In the genomic region with DNA sequence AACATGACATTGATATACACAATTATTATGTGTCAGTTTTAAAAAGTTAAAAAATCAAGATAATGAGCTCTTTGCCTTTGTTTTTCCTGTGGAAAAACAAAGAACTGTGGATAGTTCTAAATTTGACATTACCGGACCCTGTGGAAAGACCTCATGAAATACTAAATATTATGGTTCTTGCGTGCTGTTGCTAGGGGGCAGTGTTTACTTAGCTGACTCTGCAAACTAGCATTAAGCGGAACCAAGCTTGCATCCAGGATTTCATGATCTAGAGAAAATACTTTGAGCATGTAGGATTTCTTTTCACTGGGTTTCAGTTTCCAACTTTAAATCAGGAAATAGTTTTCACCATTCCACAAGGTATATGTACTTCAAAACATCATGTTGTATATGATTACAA, we compare ENCODE assay signal across 8 cellular contexts. TPM values are rescaled to one million over a fixed set of nuclear protein-coding genes. Genes with fewer than 3 reads are reported as not detected.
DNase-seq lines count a peak whose midpoint lies in the region; ATAC-seq, FAIRE-seq and TF ChIP-seq lines count a peak whose summit lies in the region.

No MANE protein-coding gene starts in this region.

- H3K27me3 ChIP-seq in DND-41 (ENCODE audit: insufficient read depth, low read length, poor library complexity) (no peaks in the 10 kb centered on the region), K562 (ENCODE audit: control insufficient read depth in 2 of 2, insufficient read depth in 2 of 2, low read length in 2 of 2) (peaks cover 0 to 6% of the 10 kb centered on the region in 2 experiments; a peak in 2 of 5 replicates), keratinocyte (ENCODE audit: control insufficient read depth, extremely low read depth, insufficient read depth, low read length) (no peaks in the 10 kb centered on the region)

- no peaks in the 10 kb centered on the region for H3K36me3 ChIP-seq in DND-41 (ENCODE audit: insufficient read depth, low read length)
- H3K36me3 ChIP-seq in K562 (ENCODE audit: control insufficient read depth, insufficient read depth, low read length) = no peaks in the 10 kb centered on the region
- H3K36me3 ChIP-seq in keratinocyte (ENCODE audit: control insufficient read depth in 2 of 2, extremely low read depth in 1 of 2, insufficient read depth in 2 of 2, low read length in 2 of 2) = no peaks in the 10 kb centered on the region

- no peak for TF ChIP-seq EP300 in K562 (IDR thresholded peaks at IDR 0.05; ENCODE audit: low read length)

- POLR2A ChIA-PET in K562 (lab: Yijun Ruan, JAX) = no interaction called here

- in situ Hi-C loops in K562 (cut with MboI) = loop anchor here (25.0 kb wide), 2 partner anchors 1347 to 1572 kb away; partner anchors contain the start of gene MSL3

- 0% methylated on average over 3 of the region's 3 CpGs for WGBS in K562 (ENCODE audit: insufficient coverage, low coverage, missing lambda C conversion rate)

- no peak for TF ChIP-seq POLR2A in K562 (conservative IDR thresholded peaks at IDR 0.05)

- TF ChIP-seq CTCF in DND-41 (IDR thresholded peaks at IDR 0.05; ENCODE audit: borderline replicate concordance, extremely low read depth, low read length, poor library complexity, severe bottlenecking) (peak; percentile 66), K562 (IDR thresholded peaks at IDR 0.05 in 2 of 3, conservative IDR thresholded peaks at IDR 0.05 in 1 of 3; ENCODE audit: insufficient read depth in 2 of 3, low read depth in 1 of 3, low read length in 3 of 3) (peak; percentile 53 to 79 (median 62); a peak in 4 of 6 replicates), keratinocyte (optimal IDR thresholded peaks at IDR 0.05 in 1 of 3, IDR thresholded peaks at IDR 0.05 in 1 of 3, conservative IDR thresholded peaks at IDR 0.05 in 1 of 3; ENCODE audit: extremely low read depth in 1 of 3, insufficient read depth in 2 of 3, low read length in 3 of 3) (peak in 2 of 3 experiments; percentile 38 to 68)

- no peaks in the 10 kb centered on the region for H3K4me1 ChIP-seq in DND-41 (ENCODE audit: insufficient read depth, low read length)
- H3K4me1 ChIP-seq in K562 (replicated peaks in 1 of 2; ENCODE audit: control insufficient read depth in 2 of 2, insufficient read depth in 2 of 2, low read length in 2 of 2) = no peaks in the 10 kb centered on the region; a peak in 2 of 5 replicates
- H3K4me1 ChIP-seq in keratinocyte (ENCODE audit: control insufficient read depth, extremely low read depth, insufficient read depth, low read length) = no peaks in the 10 kb centered on the region

- no peak overlapping the region for H3K4me2 ChIP-seq in DND-41 (ENCODE audit: insufficient read depth, low read length)
- H3K4me2 ChIP-seq in K562 (ENCODE audit: insufficient read depth, low read length) = no peak overlapping the region
- H3K4me2 ChIP-seq in keratinocyte (ENCODE audit: control insufficient read depth, extremely low read depth, insufficient read depth, low read depth, low read length) = no peak overlapping the region

- H3K4me1 Mint-ChIP-seq in activated naive CD8-positive, alpha-beta T cell treated with anti-CD3 and anti-CD28 coated beads for 36 hours = no peaks in the 10 kb centered on the region

- no peaks in the 10 kb centered on the region for H3K9me3 Mint-ChIP-seq in activated naive CD8-positive, alpha-beta T cell treated with anti-CD3 and anti-CD28 coated beads for 36 hours

- no peak overlapping the region for H3K9ac ChIP-seq in DND-41 (ENCODE audit: low read depth, low read length)
- no peak overlapping the region for H3K9ac ChIP-seq in K562 (ENCODE audit: insufficient read depth in 1 of 2, low read depth in 2 of 2, low read length in 2 of 2)
- H3K9ac ChIP-seq in keratinocyte (ENCODE audit: control insufficient read depth, extremely low read depth, insufficient read depth, low read length) = no peak overlapping the region

- peaks cover 6% of the 10 kb centered on the region for H3K27me3 Mint-ChIP-seq in activated naive CD8-positive, alpha-beta T cell treated with anti-CD3 and anti-CD28 coated beads for 36 hours

- no peak overlapping the region for H3K4me3 ChIP-seq in DND-41 (ENCODE audit: low read depth in 1 of 2, low read length in 2 of 2)
- no peak overlapping the region for H3K4me3 ChIP-seq in K562
- H3K4me3 ChIP-seq in keratinocyte (ENCODE audit: control insufficient read depth in 2 of 3, extremely low read depth in 1 of 3, insufficient read depth in 2 of 3, low read depth in 1 of 3, low read length in 3 of 3) = no peak overlapping the region

- dilution Hi-C loops in keratinocyte (cut with MboI; ENCODE audit: extremely low pct_ligation_motif_present, low sequenced_read_pairs) = loop anchor here (10.0 kb wide), 1 partner anchor 944 kb away; no protein-coding TSS in a partner anchor

- H3K36me3 Mint-ChIP-seq in activated naive CD8-positive, alpha-beta T cell treated with anti-CD3 and anti-CD28 coated beads for 36 hours = no peaks in the 10 kb centered on the region

- no peak overlapping the region for H3K27ac Mint-ChIP-seq in activated naive CD8-positive, alpha-beta T cell treated with anti-CD3 and anti-CD28 coated beads for 36 hours

- intact Hi-C loops in K562 (cut with micrococcal nuclease) = loop anchor here (1.0 to 10.0 kb wide), 5 partner anchors 56 to 914 kb away; no protein-coding TSS in a partner anchor

- ATAC-seq in DND-41 (ENCODE audit: insufficient read depth, low read depth) (no peak), HG03103 (IDR thresholded peaks at IDR 0.05; ENCODE audit: low read depth, unreplicated experiment) (peak; percentile 53), K562 (peak; percentile 91), HG03139 (IDR thresholded peaks at IDR 0.05; ENCODE audit: unreplicated experiment) (no peak), GM21576 (IDR thresholded peaks at IDR 0.05; ENCODE audit: unreplicated experiment) (no peak)

- H3K4me3 Mint-ChIP-seq in activated naive CD8-positive, alpha-beta T cell treated with anti-CD3 and anti-CD28 coated beads for 36 hours = no peak overlapping the region

- TF ChIP-seq RAD21 in K562 (CRISPR knock-in tag; conservative IDR thresholded peaks at IDR 0.05 in 1 of 2, IDR thresholded peaks at IDR 0.05 in 1 of 2) = peak; percentile 77 to 78

- DNase-seq in DND-41 (peak; percentile 15), NCI-H526 treated with DMSO at 0.1 percent for 48 hours (lab: John Stamatoyannopoulos, UW) (peak; percentile 77), K562 (ENCODE audit: extremely low read depth in 1 of 4, low spot score in 3 of 4) (peak; percentile 41 to 63 (median 52)), keratinocyte (ENCODE audit: low read depth, low spot score) (no peak)
- no peak for DNase-seq in activated naive CD8-positive, alpha-beta T cell treated with anti-CD3 and anti-CD28 coated beads for 36 hours

- CTCF ChIA-PET in K562 (lab: Yijun Ruan, JAX; ENCODE audit: low intra/inter-chr PET ratio) = interaction anchor here (0.6 to 2.3 kb wide), 13 partner anchors 71 to 1580 kb away, joined by 3 to 18 read pairs (median 5); no protein-coding TSS in a partner anchor

- no peaks in the 10 kb centered on the region for H3K79me2 ChIP-seq in DND-41 (ENCODE audit: insufficient read depth, low read length)
- no peaks in the 10 kb centered on the region for H3K79me2 ChIP-seq in K562 (ENCODE audit: control insufficient read depth, insufficient read depth, low read length)
- no peaks in the 10 kb centered on the region for H3K79me2 ChIP-seq in keratinocyte (ENCODE audit: control insufficient read depth, insufficient read depth, low read length)

- no peaks in the 10 kb centered on the region for H3K9me3 ChIP-seq in DND-41 (ENCODE audit: insufficient read depth, low read length, severe bottlenecking)
- no peaks in the 10 kb centered on the region for H3K9me3 ChIP-seq in K562 (replicated peaks; ENCODE audit: control insufficient read depth, insufficient read depth, low read depth, low read length)
- H3K9me3 ChIP-seq in keratinocyte (ENCODE audit: control insufficient read depth, low read depth, low read length) = no peaks in the 10 kb centered on the region

- no peaks in the 10 kb centered on the region for H3K9me1 ChIP-seq in K562 (ENCODE audit: control insufficient read depth, insufficient read depth, low read length)
- no peaks in the 10 kb centered on the region for H3K9me1 ChIP-seq in keratinocyte (ENCODE audit: control insufficient read depth, extremely low read depth, insufficient read depth, low read length)

- H2AFZ ChIP-seq in DND-41 (ENCODE audit: low read depth, low read length) = no peak overlapping the region
- H2AFZ ChIP-seq in K562 (ENCODE audit: low read depth, low read length) = peak overlapping the region; percentile 55; the same call in 1 of the 2 replicates
- H2AFZ ChIP-seq in keratinocyte (ENCODE audit: control insufficient read depth, low read length) = no peak overlapping the region

- no peaks in the 10 kb centered on the region; the same call in 1 of the 2 replicates for H4K20me1 ChIP-seq in DND-41 (ENCODE audit: insufficient read depth, low read length)
- H4K20me1 ChIP-seq in K562 (replicated peaks; ENCODE audit: control insufficient read depth, insufficient read depth, low read length) = no peaks in the 10 kb centered on the region
- H4K20me1 ChIP-seq in keratinocyte (ENCODE audit: control insufficient read depth, extremely low read depth, insufficient read depth, low read length) = no peaks in the 10 kb centered on the region

- no TSS peak for BruUV-seq in K562 (replicated peaks; lab: Mats Ljungman, UMichigan)

- H3K27ac ChIP-seq in DND-41 (ENCODE audit: low read length) = no peak overlapping the region
- no peak overlapping the region for H3K27ac ChIP-seq in K562 (ENCODE audit: extremely low read depth, low read depth, low read length)
- H3K27ac ChIP-seq in keratinocyte (ENCODE audit: control insufficient read depth, insufficient read depth, low read length) = no peak overlapping the region

- FAIRE-seq in K562 (lab: Jason Lieb, UNC) (peak; percentile 84), keratinocyte (lab: Jason Lieb, UNC) (peak; percentile 51)

RNA-seq across cellular contexts. Expression of gene CLCN4, which starts 33.6 kb away (rescaled TPM):
- total RNA-seq in K562 (2011; cell fraction: chromatin; rRNA removed; ENCODE audit: low replicate concordance) = 0.28 TPM in 1 of 2 replicates, not detected in the other
- total RNA-seq in K562 (2011; cell fraction: nucleolus; rRNA removed) = 0.26 and 0.83 TPM in 2 replicates
- total RNA-seq in K562 (2011; cell fraction: nucleoplasm; rRNA removed) = 0.23 and 0.37 TPM in 2 replicates
- total RNA-seq in K562 (2014; rRNA removed) = 0.05 and 0.12 TPM in 2 replicates
- 0.06 and 0.11 TPM in 2 replicates for total RNA-seq in K562 (2014; rRNA removed; fragmentation: Illumina TruSeq; extraction: Trizol)
- total RNA-seq in K562 (2015; rRNA removed; fragmentation: Illumina TruSeq; extraction: Trizol) = 0.04 and 0.11 TPM in 2 replicates
- total RNA-seq in K562 (2021) = 0.11 TPM in 2 replicates
- polyA plus RNA-seq in K562 (2011; rRNA removed) = 0.01 and 0.08 TPM in 2 replicates
- polyA plus RNA-seq in K562 (2011; cell fraction: cytosol; rRNA removed) = 0.03 and 0.38 TPM in 2 replicates
- polyA plus RNA-seq in K562 (2011; cell fraction: nucleus; rRNA removed) = 0.03 and 0.13 TPM in 2 replicates
- 0.16 and 0.26 TPM in 2 replicates for polyA plus RNA-seq in K562 (2012)
- polyA plus RNA-seq in K562 (2014; fragmentation: Illumina TruSeq; extraction: Trizol) = 0.09 and 0.11 TPM in 2 replicates
- polyA plus RNA-seq in K562 (2014; fragmentation: Nextera tagmentation; extraction: Ambion mirVana) = under 1 TPM; 0.03 to 0.24 TPM
- polyA plus RNA-seq in K562 (2014; rRNA removed) = 0.08 TPM in 1 of 2 replicates, not detected in the other
- 0.12 and 0.46 TPM in 2 replicates for polyA minus RNA-seq in K562 (2011; rRNA and poly(A)+ RNA removed)
- polyA minus RNA-seq in K562 (2011; cell fraction: cytosol; rRNA and poly(A)+ RNA removed) = 0.10 TPM in 1 of 2 replicates, not detected in the other
- polyA minus RNA-seq in K562 (2011; cell fraction: nucleus; rRNA and poly(A)+ RNA removed) = under 0.01 and 0.11 TPM in 2 replicates
- polyA plus RNA-seq in keratinocyte = 0.24 to 0.64 TPM (median 0.31 TPM) in 3 replicates
- not detected for polyA plus RNA-seq in keratinocyte (2011; ENCODE audit: low read depth)
- polyA plus RNA-seq in keratinocyte (2011; cell fraction: cytosol; rRNA removed) = 0.05 and 0.06 TPM in 2 replicates
- polyA plus RNA-seq in keratinocyte (2011; cell fraction: nucleus; rRNA removed) = 0.08 and 0.39 TPM in 2 replicates
- 0.08 TPM in 2 replicates for polyA plus RNA-seq in keratinocyte (2012; ENCODE audit: low replicate concordance)
- polyA minus RNA-seq in keratinocyte = 0.69 to 1.4 TPM (median 0.80 TPM) in 3 replicates
- polyA minus RNA-seq in keratinocyte (2011; cell fraction: cytosol; rRNA and poly(A)+ RNA removed) = not detected
- polyA minus RNA-seq in keratinocyte (2011; cell fraction: nucleus; rRNA and poly(A)+ RNA removed) = 0.39 and 0.63 TPM in 2 replicates
- total RNA-seq in activated naive CD8-positive, alpha-beta T cell treated with anti-CD3 and anti-CD28 coated beads for 36 hours = under 1 TPM; 0.04 to 0.38 TPM

Comparison
In these comparisons a context has a peak if more than half of its experiments do, and no peak if none do; other contexts are left out.
1. ATAC-seq: peak in HG03103 (single experiment) and K562 (single experiment); none in DND-41 (single experiment), HG03139 (single experiment) and GM21576 (single experiment).
2. DNase-seq: peak in DND-41 (single experiment), NCI-H526 treated with DMSO at 0.1 percent for 48 hours (single experiment) and K562 (4 of 4); none in keratinocyte (single experiment) and activated naive CD8-positive, alpha-beta T cell treated with anti-CD3 and anti-CD28 coated beads for 36 hours (single experiment).
3. Peak in every context shown above with its lines, with median percentiles within 50 percentile points of each other: CTCF ChIP-seq.